ENCODE assay signal across 7 cellular contexts in the genomic region with DNA sequence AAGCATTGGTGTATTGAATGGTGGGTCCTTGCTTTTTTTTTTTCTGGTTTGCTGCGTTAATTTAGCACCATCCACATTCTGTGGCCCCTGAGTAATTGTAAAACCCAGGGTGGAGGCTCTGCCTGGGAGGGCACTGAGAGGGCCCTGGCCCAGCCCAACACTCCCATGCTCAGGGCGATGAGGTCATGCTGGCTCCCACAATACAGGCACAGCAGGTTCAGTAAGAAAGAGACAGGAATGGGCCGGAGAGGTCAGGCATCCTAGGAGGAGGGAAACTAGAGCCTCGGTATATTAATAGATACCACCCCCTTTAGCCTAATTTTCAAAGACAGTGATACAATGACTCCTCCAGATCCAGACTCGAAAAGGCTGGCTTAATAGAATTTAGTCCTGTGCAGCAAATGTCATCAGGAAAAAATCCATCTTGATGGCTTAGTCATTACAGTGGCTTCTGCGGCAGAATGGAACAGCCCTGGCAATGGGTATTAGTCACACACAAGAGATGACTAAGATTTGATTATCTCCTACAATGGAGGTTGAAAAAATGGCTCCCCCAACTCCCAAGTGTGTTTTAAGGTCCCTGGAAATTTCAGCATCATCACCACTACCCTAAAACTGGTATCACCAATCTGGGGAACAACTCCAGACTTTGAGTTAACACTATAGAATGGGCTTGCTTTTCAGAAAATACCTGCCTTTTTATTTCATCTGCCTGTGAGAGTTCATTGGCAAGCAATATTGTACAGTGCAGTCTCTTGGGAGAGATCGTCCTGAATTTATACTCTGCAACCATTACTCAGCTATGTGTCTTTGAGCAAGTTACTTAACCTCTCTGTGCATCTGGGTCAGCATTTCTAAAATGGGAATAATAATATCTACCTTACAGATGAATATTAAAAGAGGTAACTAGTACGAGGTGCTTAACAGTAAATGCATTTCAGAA.
DNase-seq lines count a peak whose midpoint lies in the region; ATAC-seq and TF ChIP-seq lines count a peak whose summit lies in the region.

No MANE protein-coding gene starts in this region.

- TF ChIP-seq CTCF in astrocyte of the spinal cord (IDR thresholded peaks at IDR 0.05; ENCODE audit: low read depth, low read length), result no peak

- peak; percentile 66 for DNase-seq in NCI-H2227 (lab: John Stamatoyannopoulos, UW; ENCODE audit: unreplicated experiment)
- DNase-seq in astrocyte of the spinal cord (ENCODE audit: low read depth, low spot score), result peak; percentile 97
- peak; percentile 100 for DNase-seq in kidney glomerular epithelial cell (lab: John Stamatoyannopoulos, UW)
- DNase-seq in NCI-H128 (lab: John Stamatoyannopoulos, UW; ENCODE audit: unreplicated experiment), result no peak

- no peaks in the 10 kb centered on the region for H3K36me3 ChIP-seq in subcutaneous abdominal adipose tissue (ENCODE audit: control insufficient read depth in 5 of 5, insufficient read depth in 5 of 5, low read length in 5 of 5)

- peaks cover 0 to 10% (median 0%) of the 10 kb centered on the region in 5 donors for H3K4me1 ChIP-seq in subcutaneous abdominal adipose tissue (ENCODE audit: control insufficient read depth in 5 of 5, insufficient read depth in 5 of 5, low read length in 5 of 5)

- H3K9me3 ChIP-seq in subcutaneous abdominal adipose tissue (ENCODE audit: control insufficient read depth in 5 of 5, low read length in 5 of 5), result no peaks in the 10 kb centered on the region

- H3K27me3 ChIP-seq in subcutaneous abdominal adipose tissue (ENCODE audit: control insufficient read depth in 5 of 5, insufficient read depth in 4 of 5, low read length in 5 of 5), result no peaks in the 10 kb centered on the region

- peak overlapping the region; percentile 50 for H3K27ac ChIP-seq in subcutaneous abdominal adipose tissue (ENCODE audit: low read depth, low read length)

- in situ Hi-C loops in astrocyte of the spinal cord (cut with HindIII; ENCODE audit: low sequenced_read_pairs), result no loop called here

- no peak overlapping the region for H3K9ac ChIP-seq in subcutaneous abdominal adipose tissue (ENCODE audit: low read length in 5 of 5)

- ATAC-seq in GM19463 (IDR thresholded peaks at IDR 0.05; ENCODE audit: unreplicated experiment), result peak; percentile 60
- ATAC-seq in HG03175 (IDR thresholded peaks at IDR 0.05; ENCODE audit: unreplicated experiment), result no peak

- H3K4me3 ChIP-seq in astrocyte of the spinal cord (ENCODE audit: low read depth, low read length), result no peak overlapping the region
- H3K4me3 ChIP-seq in subcutaneous abdominal adipose tissue (ENCODE audit: low read depth in 1 of 5, low read length in 5 of 5), result no peak overlapping the region
